Comparison of ENCODE assay signal across 24 cellular contexts in the genomic region with DNA sequence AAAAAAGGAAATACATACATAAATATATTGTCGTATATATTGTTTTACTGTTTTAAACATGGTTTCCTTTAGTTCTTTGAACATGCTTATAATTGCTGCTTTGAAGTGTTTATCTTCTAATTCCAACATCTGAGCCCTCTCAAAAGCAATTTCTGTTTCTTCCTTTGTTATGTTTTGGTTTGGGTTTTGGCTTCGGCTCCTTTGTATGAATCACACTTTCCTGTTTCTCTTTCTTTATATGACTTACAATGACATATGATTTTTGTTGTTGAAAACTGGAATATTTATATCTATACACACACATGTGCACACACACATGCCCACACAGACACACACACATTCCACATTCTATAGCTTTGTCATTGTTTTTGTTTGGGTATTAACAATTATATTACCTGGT.
A peak's percentile ranks its signal among the peaks of the same experiment; 100 is the strongest.
DNase-seq lines count a peak whose midpoint lies in the region; ATAC-seq, FAIRE-seq and TF ChIP-seq lines count a peak whose summit lies in the region.
"Had no signal": no experiment of that assay in that cellular context is flagged by ENCODE, and none has a peak within 500 bp of the region (broad histone marks: within the 10 kb centered on the region; RNA-seq: fewer than 3 reads in every experiment).

No MANE protein-coding gene starts in this region.

- peaks cover 4% of the 10 kb centered on the region for H3K4me1 Mint-ChIP-seq in MCF 10A (ENCODE audit: insufficient read depth, unreplicated experiment)
- H3K4me1 Mint-ChIP-seq: CD4-positive, alpha-beta memory T cell had no signal

- no peaks in the 10 kb centered on the region for H3K4me1 ChIP-seq in breast epithelium
- no peaks in the 10 kb centered on the region for H3K4me1 ChIP-seq in fibroblast of lung (ENCODE audit: control insufficient read depth, extremely low read depth, insufficient read depth, low read length)
- H3K4me1 ChIP-seq: SJCRH30 had no signal

- no peak overlapping the region for H3K9ac ChIP-seq in fibroblast of lung (ENCODE audit: insufficient read depth, low read length)

- intact Hi-C loops in MCF 10A (cut with micrococcal nuclease), result loop anchor here (10.0 kb wide), 1 partner anchor 78 kb away; no protein-coding TSS in a partner anchor
- intact Hi-C loops in breast epithelium (cut with DNase I; ENCODE audit: low total_unique reads), result no loop called here

- H3K4me3 ChIP-seq in breast epithelium (no peak overlapping the region), fibroblast of lung (replicated peaks in 1 of 4; ENCODE audit: control extremely low read depth in 1 of 4, insufficient read depth in 1 of 4, low read depth in 3 of 4, low read length in 4 of 4) (no peak overlapping the region)
- H3K4me3 ChIP-seq: GM12878, PC-9, SJCRH30 had no signal

- H3K79me2 ChIP-seq in fibroblast of lung (ENCODE audit: control insufficient read depth, insufficient read depth, low read length), result no peaks in the 10 kb centered on the region

- peak; percentile 40 for DNase-seq in MCF 10A (ENCODE audit: unreplicated experiment)
- no peak for DNase-seq in breast epithelium (ENCODE audit: low spot score in 2 of 2)
- peak; percentile 9 for DNase-seq in astrocyte of the hippocampus (ENCODE audit: low read depth, low spot score)
- peak; percentile 55 to 61 for DNase-seq in fibroblast of lung (ENCODE audit: low read depth in 2 of 2)
- DNase-seq in HT-29 (ENCODE audit: low spot score), result no peak
- DNase-seq in D721Med (ENCODE audit: insufficient read length, low spot score), result no peak
- no peak for DNase-seq in activated T-cell treated with anti-CD3 and anti-CD28 coated beads for 4 hours
- DNase-seq: 8988T; CD4-positive, alpha-beta memory T cell; DMS79 treated with DMSO at 0.1 percent for 48 hours; GDM1; KBM-7; NCI-H1092; NCI-H1694; NCI-H2107; NCI-H446 treated with DMSO at 0.1 percent for 48 hours; NCI-H748 treated with DMSO at 0.1 percent for 48 hours; PC-9; SJCRH30 had no signal

- H3K9me3 Mint-ChIP-seq in MCF 10A (ENCODE audit: unreplicated experiment), result peaks cover 13% of the 10 kb centered on the region

- no peak overlapping the region for H2AFZ ChIP-seq in fibroblast of lung (ENCODE audit: low read length)
- H2AFZ ChIP-seq: PC-9 had no signal

- no peak overlapping the region for H3K4me3 Mint-ChIP-seq in MCF 10A (ENCODE audit: unreplicated experiment)
- H3K4me3 Mint-ChIP-seq: CD4-positive, alpha-beta memory T cell had no signal

- POLR2A ChIA-PET in MCF 10A (lab: Yijun Ruan, JAX), result no interaction called here

- H3K27ac ChIP-seq in breast epithelium (no peak overlapping the region), fibroblast of lung (ENCODE audit: insufficient read depth, low read length) (no peak overlapping the region)
- H3K27ac ChIP-seq: HL-60, PC-9, SJCRH30 had no signal

- H3K27me3 Mint-ChIP-seq in MCF 10A (ENCODE audit: insufficient read depth, unreplicated experiment), result no peaks in the 10 kb centered on the region
- H3K27me3 Mint-ChIP-seq: CD4-positive, alpha-beta memory T cell had no signal

- no peak for FAIRE-seq in D721Med (lab: Jason Lieb, UNC)
- FAIRE-seq: GM12878, GM18507 had no signal

- no peaks in the 10 kb centered on the region for H4K20me1 ChIP-seq in fibroblast of lung (ENCODE audit: control insufficient read depth, extremely low read depth, insufficient read depth, low read length)

- ATAC-seq in HG02759 (IDR thresholded peaks at IDR 0.05; ENCODE audit: unreplicated experiment), result no peak
- ATAC-seq: GM12878, HCT116 had no signal

- H3K9me3 ChIP-seq in breast epithelium (no peaks in the 10 kb centered on the region), fibroblast of lung (ENCODE audit: control insufficient read depth, insufficient read depth, low read depth, low read length) (no peaks in the 10 kb centered on the region)
- H3K9me3 ChIP-seq: SJCRH30 had no signal

- no peaks in the 10 kb centered on the region for H3K36me3 Mint-ChIP-seq in MCF 10A (ENCODE audit: insufficient read depth, unreplicated experiment)
- H3K36me3 Mint-ChIP-seq: CD4-positive, alpha-beta memory T cell had no signal

- H3K27ac Mint-ChIP-seq in MCF 10A (ENCODE audit: low read depth, unreplicated experiment), result no peak overlapping the region
- H3K27ac Mint-ChIP-seq: CD4-positive, alpha-beta memory T cell had no signal

- no TSS peak for BruUV-seq in MCF 10A (replicated peaks; lab: Mats Ljungman, UMichigan)

- CTCF ChIA-PET in MCF 10A (lab: Yijun Ruan, JAX), result interaction anchor here (0.8 kb wide), 1 partner anchor 109 kb away, joined by 3 read pairs; no protein-coding TSS in a partner anchor

- no peak for TF ChIP-seq POLR2A in breast epithelium (IDR thresholded peaks at IDR 0.05)

- H3K36me3 ChIP-seq in breast epithelium, result no peaks in the 10 kb centered on the region
- no peaks in the 10 kb centered on the region for H3K36me3 ChIP-seq in fibroblast of lung (ENCODE audit: control insufficient read depth, insufficient read depth, low read length)
- H3K36me3 ChIP-seq: SJCRH30 had no signal

- TF ChIP-seq CTCF in MCF 10A (IDR thresholded peaks at IDR 0.05; ENCODE audit: unreplicated experiment), result no peak
- TF ChIP-seq CTCF in breast epithelium (IDR thresholded peaks at IDR 0.05), result no peak
- no peak for TF ChIP-seq CTCF in fibroblast of lung (conservative IDR thresholded peaks at IDR 0.05 in 1 of 2, IDR thresholded peaks at IDR 0.05 in 1 of 2; ENCODE audit: low read depth in 1 of 2, low read length in 2 of 2)
- TF ChIP-seq CTCF in D721Med (IDR thresholded peaks at IDR 0.05; ENCODE audit: insufficient read depth, missing control alignments), result no peak

- H3K27me3 ChIP-seq in breast epithelium (no peaks in the 10 kb centered on the region), fibroblast of lung (ENCODE audit: control insufficient read depth, insufficient read depth, low read length) (no peaks in the 10 kb centered on the region)
- H3K27me3 ChIP-seq: SJCRH30 had no signal

- H3K4me2 ChIP-seq in fibroblast of lung (ENCODE audit: extremely low read depth, insufficient read depth, low read length), result no peak overlapping the region
- H3K4me2 ChIP-seq: PC-9 had no signal

Comparison
In these comparisons a context has a peak if more than half of its experiments do, and no peak if none do; other contexts are left out.
1. DNase-seq: peak in MCF 10A (single experiment), astrocyte of the hippocampus (single experiment) and fibroblast of lung (2 of 2); none in breast epithelium (0 of 2), HT-29 (single experiment), D721Med (single experiment) and activated T-cell treated with anti-CD3 and anti-CD28 coated beads for 4 hours (single experiment).